In the genomic region with DNA sequence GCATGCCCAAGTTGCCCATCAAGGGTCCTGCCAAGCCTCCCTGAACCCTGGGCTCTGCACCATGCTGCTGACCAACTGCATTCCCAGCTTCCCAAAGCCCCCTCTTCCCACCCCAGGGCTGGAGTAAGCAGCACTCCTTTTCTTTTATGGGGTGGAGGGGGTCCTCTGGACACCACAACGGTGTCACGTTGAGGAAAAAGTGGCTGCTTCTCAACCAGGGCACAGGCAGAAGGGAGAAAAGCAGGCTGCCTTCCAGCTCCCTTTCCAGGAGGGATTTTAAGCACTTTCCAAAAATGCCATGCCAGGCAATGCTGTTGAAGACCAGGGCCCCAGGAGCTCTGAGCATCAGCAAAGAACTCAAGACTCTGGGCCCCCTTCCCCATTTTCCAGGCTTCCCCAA, we compare ENCODE assay signal across 8 cellular contexts. TPM values are rescaled to one million over a fixed set of nuclear protein-coding genes. Genes with fewer than 3 reads are reported as not detected.
A peak's percentile ranks its signal among the peaks of the same experiment; 100 is the strongest.
DNase-seq lines count a peak whose midpoint lies in the region; TF ChIP-seq lines count a peak whose summit lies in the region.

No MANE protein-coding gene starts in this region.

- no peak for TF ChIP-seq POLR2A in sigmoid colon (IDR thresholded peaks at IDR 0.05)

- intact Hi-C loops in sigmoid colon (cut with DNase I): loop anchor here (5.0 kb wide), 3 partner anchors 32 to 188 kb away; no protein-coding TSS in a partner anchor

- H3K4me3 ChIP-seq in OCI-LY3 (ENCODE audit: low read length) (peak overlapping the region; percentile 87), endodermal cell (ENCODE audit: low read length) (peak overlapping the region; percentile 74), sigmoid colon (peak overlapping the region; percentile 42 to 77 (median 64))

- no peak overlapping the region for H3K27ac Mint-ChIP-seq in endodermal cell

- no peaks in the 10 kb centered on the region for H3K36me3 ChIP-seq in OCI-LY3 (replicated peaks; ENCODE audit: low read depth, low read length)
- H3K36me3 ChIP-seq in endodermal cell (ENCODE audit: control insufficient read depth, insufficient read depth, low read length): no peaks in the 10 kb centered on the region
- H3K36me3 ChIP-seq in sigmoid colon: no peaks in the 10 kb centered on the region

- no peaks in the 10 kb centered on the region for H4K20me1 ChIP-seq in OCI-LY3 (ENCODE audit: insufficient read depth, low read length)

- H3K4me2 ChIP-seq in OCI-LY3 (ENCODE audit: low read length): peak overlapping the region; percentile 71

- no peaks in the 10 kb centered on the region for H3K79me2 ChIP-seq in OCI-LY3 (ENCODE audit: low read length)

- H3K4me1 ChIP-seq in OCI-LY3 (ENCODE audit: low read length) (peaks cover 39% of the 10 kb centered on the region), endodermal cell (ENCODE audit: control insufficient read depth, insufficient read depth, low read length) (peaks cover 6% of the 10 kb centered on the region), sigmoid colon (peaks cover 0 to 26% (median 26%) of the 10 kb centered on the region in 4 donors)

- H3K9me3 Mint-ChIP-seq in endodermal cell: no peaks in the 10 kb centered on the region

- WGBS in endodermal cell (ENCODE audit: insufficient coverage in 1 of 2, insufficient read length in 1 of 2), 2 experiments: 24 to 39% methylated on average over 2 of the region's 2 CpGs
- 76% methylated on average over 2 of the region's 2 CpGs for WGBS in sigmoid colon, 2 donors

- H3K4me3 Mint-ChIP-seq in endodermal cell: peak overlapping the region; percentile 65

- H3K27ac ChIP-seq in OCI-LY3 (ENCODE audit: low read length): no peak overlapping the region
- H3K27ac ChIP-seq in endodermal cell (ENCODE audit: low read depth, low read length): no peak overlapping the region
- H3K27ac ChIP-seq in sigmoid colon: peak overlapping the region; percentile 50 to 71 (median 62)

- peaks cover 17% of the 10 kb centered on the region for H3K27me3 Mint-ChIP-seq in endodermal cell (ENCODE audit: insufficient read depth)

- no peaks in the 10 kb centered on the region for H3K36me3 Mint-ChIP-seq in endodermal cell (ENCODE audit: low read depth)

- H3K27me3 ChIP-seq in OCI-LY3 (ENCODE audit: low read depth, low read length) (no peaks in the 10 kb centered on the region), endodermal cell (ENCODE audit: control insufficient read depth, insufficient read depth, low read length, poor library complexity, severe bottlenecking) (no peaks in the 10 kb centered on the region), sigmoid colon (no peaks in the 10 kb centered on the region)

- TF ChIP-seq CTCF in OCI-LY3 (IDR thresholded peaks at IDR 0.05; ENCODE audit: low read depth, low read length): no peak
- TF ChIP-seq CTCF in endodermal cell (conservative IDR thresholded peaks at IDR 0.05): no peak
- TF ChIP-seq CTCF in sigmoid colon (IDR thresholded peaks at IDR 0.05): no peak

- no peak overlapping the region for H2AFZ ChIP-seq in OCI-LY3 (ENCODE audit: low read depth, low read length)

- peak overlapping the region; percentile 66 for H3K9ac ChIP-seq in OCI-LY3 (ENCODE audit: low read length)
- no peak overlapping the region for H3K9ac ChIP-seq in endodermal cell (ENCODE audit: extremely low read depth, low read length, poor library complexity, severe bottlenecking)

- H3K9me3 ChIP-seq in OCI-LY3 (ENCODE audit: insufficient read depth, low read length) (no peaks in the 10 kb centered on the region), endodermal cell (ENCODE audit: control insufficient read depth, low read length) (no peaks in the 10 kb centered on the region), sigmoid colon (no peaks in the 10 kb centered on the region)

- H3K4me1 Mint-ChIP-seq in endodermal cell: peaks cover 14% of the 10 kb centered on the region

- TF ChIP-seq EP300 in sigmoid colon (IDR thresholded peaks at IDR 0.05): no peak

- DNase-seq in NCI-H1092 (lab: John Stamatoyannopoulos, UW) (peak; percentile 7), NCI-H1092 treated with DMSO at 0.1 percent for 48 hours (lab: John Stamatoyannopoulos, UW) (no peak), endodermal cell (no peak), sigmoid colon (no peak), NCI-H2227 treated with DMSO at 0.1 percent for 48 hours (lab: John Stamatoyannopoulos, UW) (no peak), dermis blood vessel endothelial cell (no peak), pons (ENCODE audit: low spot score) (no peak)

RNA-seq across cellular contexts. Expression of gene RIMS3, which starts 0.7 kb away (rescaled TPM):
- total RNA-seq in endodermal cell (10 to 100 TPM in 1 of 2 donors, 1 to 10 TPM in 1; 8.0 to 12.0 TPM), sigmoid colon (1 to 10 TPM; 4.3 to 9.7 (median 5.7) TPM), dermis blood vessel endothelial cell (0.28 and 0.34 TPM in 2 replicates)
- polyA plus RNA-seq in endodermal cell (2013, experiment 1 of 2): 27.7 TPM
- polyA plus RNA-seq in endodermal cell (2013, experiment 2 of 2): 24.1 TPM
- 10 to 100 TPM in 1 of 3 donors, 1 to 10 TPM in 2; 1.2 to 13.7 (median 6.7) TPM for polyA plus RNA-seq in sigmoid colon

RNA-seq across cellular contexts. Expression of gene NFYC, which starts 26.7 kb away (rescaled TPM):
- 10 to 100 TPM; 43.6 to 59.0 TPM for total RNA-seq in endodermal cell
- 55.3 TPM for polyA plus RNA-seq in endodermal cell (2013, experiment 1 of 2)
- polyA plus RNA-seq in endodermal cell (2013, experiment 2 of 2): 47.4 TPM
- total RNA-seq in sigmoid colon: 10 to 100 TPM; 38.0 to 53.5 (median 42.1) TPM
- 10 to 100 TPM; 39.0 to 42.9 (median 41.8) TPM for polyA plus RNA-seq in sigmoid colon
- total RNA-seq in dermis blood vessel endothelial cell: 19.2 and 29.5 TPM in 2 replicates

Comparison
In these comparisons a context has a peak if more than half of its experiments do, and no peak if none do; other contexts are left out.
1. H3K27ac ChIP-seq: peak in sigmoid colon (4 of 4); none in OCI-LY3 (single experiment) and endodermal cell (single experiment).
2. Peak in every context shown above with its lines, with median percentiles within 50 percentile points of each other: H3K4me3 ChIP-seq.